9 cellular contexts compared by ENCODE assay signal in the genomic region with DNA sequence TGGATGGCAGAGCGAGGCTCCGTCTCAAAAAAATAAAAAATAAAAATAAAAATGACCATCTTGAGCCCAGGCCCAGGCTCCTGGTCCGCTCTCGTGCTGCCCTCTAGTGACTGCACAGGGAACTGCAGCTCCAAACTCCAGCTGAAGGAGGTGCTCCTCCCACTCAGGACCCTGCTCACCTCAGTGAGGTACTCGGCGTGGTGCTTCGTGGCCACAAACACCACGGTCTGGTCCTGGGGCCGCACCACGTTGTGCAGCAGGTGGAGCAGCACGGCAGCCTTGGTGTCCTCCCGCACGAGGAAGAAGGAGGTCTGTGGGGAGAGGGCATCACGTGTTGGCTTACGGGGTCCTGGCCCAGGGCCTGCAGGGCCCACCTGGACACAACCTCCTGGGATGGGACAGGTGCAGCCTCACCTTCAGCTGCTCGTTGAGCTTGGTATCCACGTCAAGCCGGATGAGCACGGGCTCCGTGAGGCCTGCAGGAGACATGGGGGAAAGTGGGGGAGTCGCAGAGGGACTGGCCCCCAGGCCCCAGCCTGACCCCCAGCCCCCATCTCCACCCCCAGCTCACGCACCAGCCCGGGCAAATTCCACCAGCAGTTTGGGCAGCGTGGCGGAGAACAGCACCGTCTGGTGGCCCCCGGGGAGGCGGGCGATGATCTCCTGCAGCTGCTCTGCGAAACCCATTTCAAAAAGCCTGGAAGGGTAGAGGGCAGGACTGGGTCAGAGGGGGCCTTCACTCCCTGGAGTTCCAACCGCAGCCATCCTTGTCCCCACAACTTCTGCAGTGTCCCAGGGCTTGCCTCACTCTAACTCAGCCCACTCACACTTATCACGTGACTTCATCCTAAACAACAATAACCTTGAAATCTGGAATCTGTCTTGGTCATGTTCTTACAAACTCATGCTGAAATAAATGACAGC. TPM values are rescaled to one million over a fixed set of nuclear protein-coding genes. Genes with fewer than 3 reads are reported as not detected.
DNase-seq lines count a peak whose midpoint lies in the region; ATAC-seq, FAIRE-seq and TF ChIP-seq lines count a peak whose summit lies in the region.
"Had no signal": no experiment of that assay in that cellular context is flagged by ENCODE, and none has a peak within 500 bp of the region (broad histone marks: within the 10 kb centered on the region; RNA-seq: fewer than 3 reads in every experiment).

No MANE protein-coding gene starts in this region.

- H3K27ac ChIP-seq in PC-9 (no peak overlapping the region), tibial nerve (no peak overlapping the region)

- peaks cover 11% of the 10 kb centered on the region for H4K20me1 ChIP-seq in PC-9 (ENCODE audit: insufficient read depth)

- no peaks in the 10 kb centered on the region for H3K4me1 ChIP-seq in PC-9 (replicated peaks; ENCODE audit: insufficient read depth)
- H3K4me1 ChIP-seq in tibial nerve: no peaks in the 10 kb centered on the region

- H3K9me2 ChIP-seq in PC-9 (ENCODE audit: insufficient read depth): no peaks in the 10 kb centered on the region

- TF ChIP-seq POLR2A in H54 (IDR thresholded peaks at IDR 0.05; ENCODE audit: low read depth, low read length) (no peak), tibial nerve (IDR thresholded peaks at IDR 0.05) (no peak)

- TF ChIP-seq CTCF in PC-9 (conservative IDR thresholded peaks at IDR 0.05): peak; percentile 99
- TF ChIP-seq CTCF in fibroblast of the aortic adventitia (IDR thresholded peaks at IDR 0.05; ENCODE audit: insufficient read depth, low read length): peak; percentile 98
- peak; percentile 99 for TF ChIP-seq CTCF in osteocyte (IDR thresholded peaks at IDR 0.05)
- TF ChIP-seq CTCF in tibial nerve (IDR thresholded peaks at IDR 0.05): peak; percentile 86 to 100 (median 97)

- no peak for ATAC-seq in HG03039 (IDR thresholded peaks at IDR 0.05; ENCODE audit: unreplicated experiment)

- no peak overlapping the region for H3K27ac Mint-ChIP-seq in activated T-helper 1 cell treated with anti-CD3 and anti-CD28 coated beads, Interleukin-12 subunit alpha, Interleukin-12 subunit beta, Interleukin-2, Interleukin-4 antibody, amounts not matched to agents 30 ng/mL and 10 ng/mL and 1 ng/mL, durations not matched to agents 14 hours and 24 hours and 36 hours
- no peak overlapping the region for H3K27ac Mint-ChIP-seq in osteocyte (ENCODE audit: unreplicated experiment)
- H3K27ac Mint-ChIP-seq: activated naive CD8-positive, alpha-beta T cell had no signal

- no peaks in the 10 kb centered on the region for H3K9me3 ChIP-seq in PC-9 (ENCODE audit: insufficient read depth, low read depth)
- H3K9me3 ChIP-seq in tibial nerve: peaks cover 0 to 7% (median 0%) of the 10 kb centered on the region in 4 donors

- POLR2A ChIA-PET in PC-9 (lab: Charles Lee; ENCODE audit: unreplicated experiment): no interaction called here

- H3K4me3 ChIP-seq in PC-9: no peak overlapping the region
- H3K4me3 ChIP-seq in fibroblast of the aortic adventitia (ENCODE audit: low read depth, low read length): no peak overlapping the region
- H3K4me3 ChIP-seq in tibial nerve: no peak overlapping the region

- WGBS in tibial nerve, 2 donors: 54 to 55% methylated on average over 29 to 31 of the region's 32 CpGs

- no peaks in the 10 kb centered on the region for H3K79me2 ChIP-seq in PC-9 (ENCODE audit: low read depth)

- H3K36me3 ChIP-seq in PC-9 (ENCODE audit: low read depth) (peaks cover 38% of the 10 kb centered on the region), tibial nerve (peaks cover 7 to 100% (median 76%) of the 10 kb centered on the region in 3 donors)

- peaks cover 4% of the 10 kb centered on the region for H3K4me1 Mint-ChIP-seq in activated T-helper 1 cell treated with anti-CD3 and anti-CD28 coated beads, Interleukin-12 subunit alpha, Interleukin-12 subunit beta, Interleukin-2, Interleukin-4 antibody, amounts not matched to agents 30 ng/mL and 10 ng/mL and 1 ng/mL, durations not matched to agents 14 hours and 24 hours and 36 hours (ENCODE audit: low read depth)
- H3K4me1 Mint-ChIP-seq in osteocyte (ENCODE audit: unreplicated experiment): no peaks in the 10 kb centered on the region

- DNase-seq in COLO829 (ENCODE audit: low spot score): peak; percentile 78
- peak; percentile 79 for DNase-seq in H54 (ENCODE audit: insufficient read length, low spot score)
- DNase-seq in PC-9: peak; percentile 50 to 75
- peak; percentile 55 for DNase-seq in activated T-helper 1 cell treated with anti-CD3 and anti-CD28 coated beads, Interleukin-12 subunit alpha, Interleukin-12 subunit beta, Interleukin-2, Interleukin-4 antibody, amounts not matched to agents 30 ng/mL and 10 ng/mL and 1 ng/mL, durations not matched to agents 14 hours and 24 hours and 36 hours (ENCODE audit: low spot score)
- DNase-seq in fibroblast of the aortic adventitia (ENCODE audit: low read depth): peak; percentile 71
- DNase-seq in osteocyte (ENCODE audit: extremely low spot score, unreplicated experiment): peak; percentile 93
- peak; percentile 73 to 82 for DNase-seq in tibial nerve (ENCODE audit: low spot score in 2 of 2)

- no peaks in the 10 kb centered on the region for H3K27me3 Mint-ChIP-seq in activated T-helper 1 cell treated with anti-CD3 and anti-CD28 coated beads, Interleukin-12 subunit alpha, Interleukin-12 subunit beta, Interleukin-2, Interleukin-4 antibody, amounts not matched to agents 30 ng/mL and 10 ng/mL and 1 ng/mL, durations not matched to agents 14 hours and 24 hours and 36 hours (ENCODE audit: insufficient read depth)
- H3K27me3 Mint-ChIP-seq in osteocyte (ENCODE audit: unreplicated experiment): no peaks in the 10 kb centered on the region
- H3K27me3 Mint-ChIP-seq: activated naive CD8-positive, alpha-beta T cell had no signal

- TF ChIP-seq EP300 in tibial nerve (IDR thresholded peaks at IDR 0.05): no peak

- CTCF ChIA-PET in PC-9 (lab: Charles Lee): interaction anchor here (1.9 kb wide), 1 partner anchor 182 kb away, joined by 10 read pairs; no protein-coding TSS in a partner anchor

- no TSS peak for BruUV-seq in PC-9 (replicated peaks; lab: Mats Ljungman, UMichigan)

- intact Hi-C loops in PC-9 (cut with micrococcal nuclease; ENCODE audit: unreplicated experiment): loop anchor here (1.0 to 2.0 kb wide), 3 partner anchors 76 to 182 kb away; no protein-coding TSS in a partner anchor
- intact Hi-C loops in activated T-helper 1 cell treated with anti-CD3 and anti-CD28 coated beads, Interleukin-12 subunit alpha, Interleukin-12 subunit beta, Interleukin-2, Interleukin-4 antibody, amounts not matched to agents 30 ng/mL and 10 ng/mL and 1 ng/mL, durations not matched to agents 14 hours and 24 hours and 36 hours (cut with micrococcal nuclease): loop anchor here (1.0 to 2.0 kb wide), 3 partner anchors 10 to 182 kb away; no protein-coding TSS in a partner anchor

- H3K36me3 Mint-ChIP-seq in activated T-helper 1 cell treated with anti-CD3 and anti-CD28 coated beads, Interleukin-12 subunit alpha, Interleukin-12 subunit beta, Interleukin-2, Interleukin-4 antibody, amounts not matched to agents 30 ng/mL and 10 ng/mL and 1 ng/mL, durations not matched to agents 14 hours and 24 hours and 36 hours (ENCODE audit: low read depth): peaks cover 61% of the 10 kb centered on the region
- H3K36me3 Mint-ChIP-seq in osteocyte (ENCODE audit: unreplicated experiment): peaks cover 67% of the 10 kb centered on the region

- no peak overlapping the region for H2AFZ ChIP-seq in PC-9

- no peak overlapping the region for H3K4me2 ChIP-seq in PC-9

- no peaks in the 10 kb centered on the region for H3K9me3 Mint-ChIP-seq in activated T-helper 1 cell treated with anti-CD3 and anti-CD28 coated beads, Interleukin-12 subunit alpha, Interleukin-12 subunit beta, Interleukin-2, Interleukin-4 antibody, amounts not matched to agents 30 ng/mL and 10 ng/mL and 1 ng/mL, durations not matched to agents 14 hours and 24 hours and 36 hours
- H3K9me3 Mint-ChIP-seq in osteocyte (ENCODE audit: unreplicated experiment): no peaks in the 10 kb centered on the region

- no peaks in the 10 kb centered on the region for H3K27me3 ChIP-seq in PC-9 (ENCODE audit: insufficient read depth, low read depth)
- no peaks in the 10 kb centered on the region for H3K27me3 ChIP-seq in tibial nerve

- no peak overlapping the region for H3K4me3 Mint-ChIP-seq in activated T-helper 1 cell treated with anti-CD3 and anti-CD28 coated beads, Interleukin-12 subunit alpha, Interleukin-12 subunit beta, Interleukin-2, Interleukin-4 antibody, amounts not matched to agents 30 ng/mL and 10 ng/mL and 1 ng/mL, durations not matched to agents 14 hours and 24 hours and 36 hours
- no peak overlapping the region for H3K4me3 Mint-ChIP-seq in osteocyte (ENCODE audit: unreplicated experiment)
- H3K4me3 Mint-ChIP-seq: activated naive CD8-positive, alpha-beta T cell had no signal

- no peak for FAIRE-seq in H54 (lab: Jason Lieb, UNC)

- peaks cover 9% of the 10 kb centered on the region; the same call in 1 of the 2 replicates for H3F3A ChIP-seq in PC-9 (ENCODE audit: insufficient read depth, low read depth)

RNA-seq across cellular contexts. Expression of a gene that starts 10.6 kb away (rescaled TPM):
- total RNA-seq in PC-9 (2021): 80.1 and 81.3 TPM in 2 replicates
- 121 and 133 TPM in 2 replicates for total RNA-seq in activated T-helper 1 cell treated with anti-CD3 and anti-CD28 coated beads, Interleukin-12 subunit alpha, Interleukin-12 subunit beta, Interleukin-2, Interleukin-4 antibody, amounts not matched to agents 30 ng/mL and 10 ng/mL and 1 ng/mL, durations not matched to agents 14 hours and 24 hours and 36 hours
- 31.2 and 107 TPM in 2 replicates for total RNA-seq in fibroblast of the aortic adventitia (ENCODE audit: low replicate concordance)
- total RNA-seq in osteocyte: 52.8 and 52.9 TPM in 2 replicates
- 100 to 1,000 TPM in 1 of 4 donors, 10 to 100 TPM in 3; 49.4 to 105 (median 83.0) TPM for total RNA-seq in tibial nerve

RNA-seq across cellular contexts. Expression of a gene that starts 10.8 kb away (rescaled TPM):
- total RNA-seq in PC-9 (2021): 15.8 and 16.1 TPM in 2 replicates
- 27.1 and 31.4 TPM in 2 replicates for total RNA-seq in activated T-helper 1 cell treated with anti-CD3 and anti-CD28 coated beads, Interleukin-12 subunit alpha, Interleukin-12 subunit beta, Interleukin-2, Interleukin-4 antibody, amounts not matched to agents 30 ng/mL and 10 ng/mL and 1 ng/mL, durations not matched to agents 14 hours and 24 hours and 36 hours
- 13.5 and 16.3 TPM in 2 replicates for total RNA-seq in fibroblast of the aortic adventitia (ENCODE audit: low replicate concordance)
- total RNA-seq in osteocyte: 19.9 and 20.5 TPM in 2 replicates
- 10 to 100 TPM in 3 of 4 donors, 1 to 10 TPM in 1; 8.3 to 27.5 (median 14.1) TPM for total RNA-seq in tibial nerve

RNA-seq across cellular contexts. Expression of a gene that starts 25.2 kb away (rescaled TPM):
- total RNA-seq in PC-9 (2021) (1.3 and 1.9 TPM in 2 replicates), fibroblast of the aortic adventitia (ENCODE audit: low replicate concordance) (not detected in 2 replicates), osteocyte (not detected in 2 replicates), tibial nerve (not detected)
- 0.16 and 0.17 TPM in 2 replicates for total RNA-seq in activated T-helper 1 cell treated with anti-CD3 and anti-CD28 coated beads, Interleukin-12 subunit alpha, Interleukin-12 subunit beta, Interleukin-2, Interleukin-4 antibody, amounts not matched to agents 30 ng/mL and 10 ng/mL and 1 ng/mL, durations not matched to agents 14 hours and 24 hours and 36 hours

RNA-seq across cellular contexts. Expression of a gene that starts 39.2 kb away (rescaled TPM):
- total RNA-seq in PC-9 (2021) (14.9 and 23.6 TPM in 2 replicates), fibroblast of the aortic adventitia (ENCODE audit: low replicate concordance) (not detected in 2 replicates), osteocyte (not detected in 2 replicates), tibial nerve (1 to 10 TPM in 3 of 4 donors, under 1 TPM in 1; 0.87 to 5.2 (median 3.3) TPM)
- 0.10 and 0.34 TPM in 2 replicates for total RNA-seq in activated T-helper 1 cell treated with anti-CD3 and anti-CD28 coated beads, Interleukin-12 subunit alpha, Interleukin-12 subunit beta, Interleukin-2, Interleukin-4 antibody, amounts not matched to agents 30 ng/mL and 10 ng/mL and 1 ng/mL, durations not matched to agents 14 hours and 24 hours and 36 hours

RNA-seq across cellular contexts. Expression of a gene that starts 46.5 kb away (rescaled TPM):
- 34.1 and 42.7 TPM in 2 replicates for total RNA-seq in PC-9 (2021)
- 31.4 and 35.4 TPM in 2 replicates for total RNA-seq in activated T-helper 1 cell treated with anti-CD3 and anti-CD28 coated beads, Interleukin-12 subunit alpha, Interleukin-12 subunit beta, Interleukin-2, Interleukin-4 antibody, amounts not matched to agents 30 ng/mL and 10 ng/mL and 1 ng/mL, durations not matched to agents 14 hours and 24 hours and 36 hours
- total RNA-seq in fibroblast of the aortic adventitia (ENCODE audit: low replicate concordance): 11.4 and 20.4 TPM in 2 replicates
- 74.6 and 80.6 TPM in 2 replicates for total RNA-seq in osteocyte
- total RNA-seq in tibial nerve: 10 to 100 TPM; 62.7 to 77.6 (median 69.8) TPM
